In genomic region chr4:88134536-88135361, GRCh38 we compare ENCODE assay signal across 1 cellular context.
TF ChIP-seq lines count a peak whose summit lies in the region.

No MANE protein-coding gene starts in this region.

TF ChIP-seq in HepG2, 621 proteins besides CTCF, POLR2A, EP300 and RAD21:
- TF ChIP-seq FOXP1 (IDR thresholded peaks at IDR 0.05) (no peak), FOXP1 (CRISPR knock-in tag; IDR thresholded peaks at IDR 0.05) (peak; percentile 29; the same call in 1 of the 2 replicates), DMTF1 (CRISPR knock-in tag; IDR thresholded peaks at IDR 0.05) (no peak)
